In the genomic region with DNA sequence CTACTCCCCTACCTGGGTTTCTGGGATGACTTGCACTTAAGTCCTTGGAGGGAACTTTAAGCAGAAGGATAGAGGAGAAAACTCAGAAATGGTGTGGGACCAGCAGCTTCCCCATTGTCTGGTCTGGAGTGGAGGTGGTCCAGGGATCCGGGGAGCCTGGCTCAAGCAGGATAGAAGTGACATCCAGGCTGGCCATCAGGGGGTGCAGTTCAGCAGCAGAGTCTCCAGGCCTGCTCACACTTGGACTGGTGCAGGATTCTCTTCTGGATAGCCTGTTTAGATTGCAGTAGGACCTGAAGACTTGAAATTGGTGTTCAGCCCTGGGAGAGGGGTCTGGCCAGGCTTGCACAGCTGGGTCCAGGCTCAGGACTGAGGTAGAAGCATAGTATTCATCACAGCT, we compare ENCODE assay signal across 13 cellular contexts. TPM values are rescaled to one million over a fixed set of nuclear protein-coding genes. Genes with fewer than 3 reads are reported as not detected.
"Had no signal": no experiment of that assay in that cellular context is flagged by ENCODE, and none has a peak within 500 bp of the region (broad histone marks: within the 10 kb centered on the region; RNA-seq: fewer than 3 reads in every experiment).

No MANE protein-coding gene starts in this region.

RNA-seq across cellular contexts. Expression of gene SPDYE9, which starts 38.3 kb away (rescaled TPM):
- total RNA-seq: activated naive CD4-positive, alpha-beta T cell treated with anti-CD3 and anti-CD28 coated beads, Interleukin-2, amount 50 U/mL, for 72 hours; adrenal gland; cerebellum; endothelial cell of umbilical vein; esophagus squamous epithelium; left ventricle myocardium inferior; mononuclear cell; osteoblast; pulmonary artery endothelial cell; sigmoid colon; T-helper 17 cell; thoracic aorta; ureter had no signal
